ENCODE assay signal across 1 cellular context in genomic region chr5:172788771-172789686, GRCh38.
TF ChIP-seq lines count a peak whose summit lies in the region.

No MANE protein-coding gene starts in this region.

TF ChIP-seq in HepG2, 621 proteins besides CTCF, POLR2A, EP300 and RAD21 (continued from another document and continues in another):
- TF ChIP-seq FOXK1 (CRISPR knock-in tag; IDR thresholded peaks at IDR 0.05; ENCODE audit: borderline replicate concordance, low read depth) (no peak), HOMEZ (CRISPR knock-in tag; IDR thresholded peaks at IDR 0.05; ENCODE audit: low read depth) (no peak), RFX5 (IDR thresholded peaks at IDR 0.05; ENCODE audit: low read depth, low read length) (no peak), ZMAT5 (CRISPR knock-in tag; IDR thresholded peaks at IDR 0.05; ENCODE audit: borderline replicate concordance, low read depth) (no peak), ZBTB43 (CRISPR knock-in tag; conservative IDR thresholded peaks at IDR 0.05) (no peak), ZNF276 (CRISPR knock-in tag; IDR thresholded peaks at IDR 0.05; ENCODE audit: low read depth) (no peak; the same call in 1 of the 2 replicates), HMG20A (CRISPR knock-in tag; IDR thresholded peaks at IDR 0.05; ENCODE audit: borderline replicate concordance) (peak; percentile 81; the same call in 1 of the 2 replicates), POGZ (CRISPR knock-in tag; IDR thresholded peaks at IDR 0.05) (no peak), HIC2 (CRISPR knock-in tag; IDR thresholded peaks at IDR 0.05; ENCODE audit: low read depth) (no peak; the same call in none of the 2 replicates), SYNCRIP (IDR thresholded peaks at IDR 0.05; ENCODE audit: insufficient read depth, low read depth, low read length) (no peak), ZFP1 (CRISPR knock-in tag; IDR thresholded peaks at IDR 0.05) (no peak), HNF1A (IDR thresholded peaks at IDR 0.05; ENCODE audit: low read depth) (no peak), HNF1A (CRISPR knock-in tag; IDR thresholded peaks at IDR 0.05; ENCODE audit: borderline replicate concordance) (0 out of 2 replicates have a peak, but pooled peaks have one; percentile 40), NFATC3 (CRISPR knock-in tag; IDR thresholded peaks at IDR 0.05) (no peak), NFIB (CRISPR knock-in tag; IDR thresholded peaks at IDR 0.05; ENCODE audit: borderline replicate concordance) (no peak), MEIS2 (CRISPR knock-in tag; IDR thresholded peaks at IDR 0.05) (no peak; the same call in 1 of the 2 replicates), ELF3 (CRISPR knock-in tag; IDR thresholded peaks at IDR 0.05) (peak; percentile 55; the same call in 1 of the 2 replicates), ZNF790 (CRISPR knock-in tag; IDR thresholded peaks at IDR 0.05; ENCODE audit: borderline replicate concordance) (0 out of 2 replicates have a peak, but pooled peaks have one; percentile 43), HMG20B (CRISPR knock-in tag; conservative IDR thresholded peaks at IDR 0.05) (no peak), JUNB (CRISPR knock-in tag; IDR thresholded peaks at IDR 0.05; ENCODE audit: borderline replicate concordance) (no peak), PHF20 (CRISPR knock-in tag; IDR thresholded peaks at IDR 0.05) (peak; percentile 45; the same call in 1 of the 2 replicates), ZNF75D (CRISPR knock-in tag; IDR thresholded peaks at IDR 0.05; ENCODE audit: borderline replicate concordance) (no peak), IKZF4 (CRISPR knock-in tag; IDR thresholded peaks at IDR 0.05; ENCODE audit: borderline replicate concordance, low read depth, not compliant biosample characterization) (no peak), ZC3H13 (CRISPR knock-in tag; IDR thresholded peaks at IDR 0.05) (no peak), ZFP91 (CRISPR knock-in tag; IDR thresholded peaks at IDR 0.05; ENCODE audit: borderline replicate concordance) (no peak), ZNF33A (CRISPR knock-in tag; IDR thresholded peaks at IDR 0.05; ENCODE audit: borderline replicate concordance) (no peak), ATF6 (CRISPR knock-in tag; conservative IDR thresholded peaks at IDR 0.05) (0 out of 2 replicates have a peak, but pooled peaks have one; percentile 6), FOXJ3 (CRISPR knock-in tag; IDR thresholded peaks at IDR 0.05; ENCODE audit: borderline replicate concordance) (no peak), BRD4 (CRISPR knock-in tag; IDR thresholded peaks at IDR 0.05) (no peak), HDAC2 (CRISPR knock-in tag; IDR thresholded peaks at IDR 0.05) (no peak; the same call in 1 of the 2 replicates), ZFP36L1 (CRISPR knock-in tag; IDR thresholded peaks at IDR 0.05) (no peak), BORCS8-MEF2B (CRISPR knock-in tag; IDR thresholded peaks at IDR 0.05) (no peak), ZNF800 (CRISPR knock-in tag; IDR thresholded peaks at IDR 0.05) (no peak), DRAP1 (CRISPR knock-in tag; IDR thresholded peaks at IDR 0.05) (peak; percentile 72), ZNF510 (CRISPR knock-in tag; IDR thresholded peaks at IDR 0.05; ENCODE audit: low read depth) (no peak), CENPBD1 (CRISPR knock-in tag; IDR thresholded peaks at IDR 0.05; ENCODE audit: borderline replicate concordance, low read depth) (no peak), ARID3A (IDR thresholded peaks at IDR 0.05; ENCODE audit: low read depth, low read length) (peak; percentile 44; the same call in 1 of the 2 replicates), ZNF768 (CRISPR knock-in tag; IDR thresholded peaks at IDR 0.05) (no peak), ZNF724P (CRISPR knock-in tag; IDR thresholded peaks at IDR 0.05; ENCODE audit: borderline replicate concordance) (no peak), PAX8 (CRISPR knock-in tag; IDR thresholded peaks at IDR 0.05; ENCODE audit: borderline replicate concordance) (no peak)
